8 cellular contexts compared by ENCODE assay signal in the genomic region with DNA sequence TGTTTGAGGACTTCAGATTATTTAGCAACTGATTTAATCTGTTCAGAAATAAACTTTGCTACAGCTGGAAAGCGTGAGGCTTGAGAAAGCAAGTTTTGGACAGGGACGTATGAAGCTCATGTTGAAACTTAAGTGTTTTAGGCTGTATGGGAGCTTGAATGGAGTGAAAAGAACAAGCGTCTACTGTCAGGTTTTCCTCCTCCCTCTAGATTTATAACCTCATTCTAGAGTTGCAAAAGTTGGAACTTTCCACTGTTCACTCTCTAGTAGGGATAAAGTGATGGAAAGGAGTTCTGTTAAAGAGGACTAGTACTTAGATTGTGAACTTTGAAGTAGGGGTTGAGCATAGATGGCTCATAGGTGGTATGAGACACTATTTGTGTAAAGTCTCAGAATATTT. TPM values are rescaled to one million over a fixed set of nuclear protein-coding genes. Genes with fewer than 3 reads are reported as not detected.
A peak's percentile ranks its signal among the peaks of the same experiment; 100 is the strongest.
DNase-seq lines count a peak whose midpoint lies in the region; TF ChIP-seq lines count a peak whose summit lies in the region.

No MANE protein-coding gene starts in this region.

- intact Hi-C loops in esophagus squamous epithelium (cut with DNase I): loop anchor here (2.0 kb wide), 1 partner anchor 50 kb away; a partner anchor contains a TSS
- intact Hi-C loops in ovary (cut with DNase I): loop anchor here in 1 of 4 donors (2.0 kb wide), 1 partner anchor 122 kb away; a partner anchor contains a TSS

- H3K4me1 ChIP-seq in SJSA1 (replicated peaks) (peaks cover 12% of the 10 kb centered on the region), esophagus squamous epithelium (peaks cover 8 to 65% (median 45%) of the 10 kb centered on the region in 3 donors), ovary (ENCODE audit: insufficient read depth) (peaks cover 3% of the 10 kb centered on the region)

- H3K4me3 ChIP-seq in SJSA1 (peak overlapping the region; percentile 64), esophagus squamous epithelium (peak overlapping the region; percentile 58 to 91 (median 76)), ovary (peak overlapping the region; percentile 72)

- no peak for TF ChIP-seq EP300 in ovary (IDR thresholded peaks at IDR 0.05)

- WGBS in esophagus squamous epithelium, 2 donors: 1% methylated on average over 3 of the region's 3 CpGs
- WGBS in ovary, 3 donors: 0 to 1% (median 0%) methylated on average over 3 of the region's 3 CpGs

- H3K36me3 ChIP-seq in SJSA1: 0 out of 2 replicates have a peak, but pooled peaks cover 5% of the 10 kb centered on the region
- H3K36me3 ChIP-seq in esophagus squamous epithelium: no peaks in the 10 kb centered on the region
- no peaks in the 10 kb centered on the region for H3K36me3 ChIP-seq in ovary

- TF ChIP-seq CTCF in esophagus squamous epithelium (IDR thresholded peaks at IDR 0.05): no peak
- TF ChIP-seq CTCF in ovary (IDR thresholded peaks at IDR 0.05): no peak

- H3K9me3 ChIP-seq in SJSA1 (replicated peaks): no peaks in the 10 kb centered on the region
- no peaks in the 10 kb centered on the region for H3K9me3 ChIP-seq in esophagus squamous epithelium
- H3K9me3 ChIP-seq in ovary: no peaks in the 10 kb centered on the region

- DNase-seq in DMS79 treated with DMSO at 0.1 percent for 48 hours (lab: John Stamatoyannopoulos, UW): peak; percentile 43
- no peak for DNase-seq in DMS79 (lab: John Stamatoyannopoulos, UW)
- peak in 1 of 2 experiments; percentile 4 for DNase-seq in SJSA1 (ENCODE audit: low read depth in 1 of 2, low spot score in 2 of 2)
- no peak for DNase-seq in esophagus squamous epithelium (lab: John Stamatoyannopoulos, UW)
- no peak for DNase-seq in ovary
- no peak for DNase-seq in NCI-H2196 (lab: John Stamatoyannopoulos, UW; ENCODE audit: unreplicated experiment)
- DNase-seq in C1 segment of cervical spinal cord (lab: John Stamatoyannopoulos, UW): no peak
- DNase-seq in activated CD8-positive, alpha-beta memory T cell treated with anti-CD3 and anti-CD28 coated beads, Interleukin-2, amount 50 U/mL, for 4 hours: no peak

- no peaks in the 10 kb centered on the region for H3K27me3 ChIP-seq in SJSA1 (replicated peaks)
- no peaks in the 10 kb centered on the region for H3K27me3 ChIP-seq in esophagus squamous epithelium
- no peaks in the 10 kb centered on the region for H3K27me3 ChIP-seq in ovary

- no peak for TF ChIP-seq POLR2A in esophagus squamous epithelium (IDR thresholded peaks at IDR 0.05)
- no peak for TF ChIP-seq POLR2A in ovary (IDR thresholded peaks at IDR 0.05)

- 0 out of 2 replicates have a peak overlapping the region, but pooled peaks have one; percentile 61 for H3K27ac ChIP-seq in SJSA1
- H3K27ac ChIP-seq in esophagus squamous epithelium: peak overlapping the region; percentile 82 to 92 (median 92)
- H3K27ac ChIP-seq in ovary: no peak overlapping the region

RNA-seq across cellular contexts. Expression of a gene that starts 1.1 kb away (rescaled TPM):
- 20.4 and 24.8 TPM in 2 replicates for total RNA-seq in SJSA1 (2014; rRNA removed; shearing (Covaris generic))
- 10 to 100 TPM in 3 of 4 donors, 1 to 10 TPM in 1; 6.9 to 39.9 (median 19.2) TPM for total RNA-seq in esophagus squamous epithelium
- 10 to 100 TPM; 24.9 to 50.5 (median 41.1) TPM for total RNA-seq in ovary
- polyA plus RNA-seq in ovary: 10 to 100 TPM; 20.9 to 23.1 TPM

RNA-seq across cellular contexts. Expression of a gene that starts 49.3 kb away (rescaled TPM):
- total RNA-seq in SJSA1 (2014; rRNA removed; shearing (Covaris generic)): 31.7 and 56.9 TPM in 2 replicates
- total RNA-seq in esophagus squamous epithelium (10 to 100 TPM; 28.8 to 44.9 (median 37.9) TPM), ovary (10 to 100 TPM; 38.3 to 50.8 (median 43.5) TPM)
- polyA plus RNA-seq in ovary: 10 to 100 TPM; 41.5 to 65.9 TPM

RNA-seq across cellular contexts. Expression of a gene that starts 50.7 kb away (rescaled TPM):
- 8.1 and 11.3 TPM in 2 replicates for total RNA-seq in SJSA1 (2014; rRNA removed; shearing (Covaris generic))
- total RNA-seq in esophagus squamous epithelium: 1 to 10 TPM; 4.4 to 6.8 (median 5.6) TPM
- 1 to 10 TPM; 4.4 to 9.1 (median 6.2) TPM for total RNA-seq in ovary
- polyA plus RNA-seq in ovary: 1 to 10 TPM; 2.4 to 3.0 TPM

Comparison
In these comparisons a context has a peak if more than half of its experiments do, and no peak if none do; other contexts are left out.
1. H3K27ac ChIP-seq: peak in SJSA1 (single experiment) and esophagus squamous epithelium (4 of 4); none in ovary (0 of 2).
2. Peak in every context shown above with its lines, with median percentiles within 50 percentile points of each other: H3K4me3 ChIP-seq.